Comparison of ENCODE assay signal across 9 cellular contexts in the genomic region with DNA sequence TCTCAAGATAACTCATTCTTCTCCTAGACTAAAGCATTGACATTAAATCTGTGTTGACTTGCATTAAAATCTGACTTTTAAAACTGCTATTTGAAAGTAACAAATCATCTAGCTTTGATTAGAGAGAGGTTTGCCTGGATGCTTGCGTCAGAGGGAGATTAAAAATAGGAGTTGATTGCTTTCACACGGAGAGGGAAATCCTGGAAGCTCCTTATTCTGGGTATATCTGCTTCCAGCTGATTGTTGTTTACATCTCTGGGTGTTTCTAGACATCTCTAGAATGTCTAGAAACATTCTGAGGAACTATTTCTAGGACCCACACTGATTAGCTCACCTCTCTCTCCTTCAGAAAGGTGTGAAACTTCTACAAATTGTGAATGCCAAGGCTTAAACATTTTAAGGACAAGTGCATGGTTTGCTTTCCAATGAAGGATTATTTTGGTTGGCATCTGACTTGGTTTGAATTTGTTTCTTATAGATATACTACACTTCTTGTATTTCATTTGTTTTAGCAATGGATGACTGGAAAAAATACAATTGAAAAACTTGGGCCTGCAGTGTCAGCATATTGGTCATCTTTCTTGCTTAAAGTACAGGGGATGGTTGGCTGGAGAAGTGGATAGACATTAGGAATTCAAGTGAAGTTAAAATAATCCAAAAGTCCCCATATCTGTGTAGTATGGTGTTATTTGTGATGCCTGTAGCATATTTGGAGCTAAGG. TPM values are rescaled to one million over a fixed set of nuclear protein-coding genes. Genes with fewer than 3 reads are reported as not detected.
DNase-seq lines count a peak whose midpoint lies in the region; ATAC-seq and TF ChIP-seq lines count a peak whose summit lies in the region.
"Had no signal": no experiment of that assay in that cellular context is flagged by ENCODE, and none has a peak within 500 bp of the region (broad histone marks: within the 10 kb centered on the region; RNA-seq: fewer than 3 reads in every experiment).

No MANE protein-coding gene starts in this region.

- intact Hi-C loops in colonic mucosa (cut with DNase I): loop anchor here (10.0 kb wide), 1 partner anchor 228 kb away; no protein-coding TSS in a partner anchor
- intact Hi-C loops in naive thymus-derived CD4-positive, alpha-beta T cell (cut with micrococcal nuclease): loop anchor here (5.0 to 10.0 kb wide), 3 partner anchors 105 to 520 kb away; partner anchors contain the start of genes SLC11A2 (in 2 of the 2) and LARP4 (in 1 of the 2)

- peak overlapping the region; percentile 36 to 81 (median 67) for H3K27ac Mint-ChIP-seq in IgD-negative memory B cell
- H3K27ac Mint-ChIP-seq in naive thymus-derived CD4-positive, alpha-beta T cell: peak overlapping the region; percentile 88 to 97 (median 94)

- peaks cover 32 to 44% (median 38%) of the 10 kb centered on the region in 3 donors for H3K4me1 Mint-ChIP-seq in IgD-negative memory B cell
- peaks cover 36 to 58% (median 49%) of the 10 kb centered on the region in 7 donors for H3K4me1 Mint-ChIP-seq in naive thymus-derived CD4-positive, alpha-beta T cell

- H3K27ac ChIP-seq in colonic mucosa: no peak overlapping the region
- H3K27ac ChIP-seq in naive thymus-derived CD4-positive, alpha-beta T cell (ENCODE audit: low read depth, low read length): peak overlapping the region; percentile 93

- no peaks in the 10 kb centered on the region for H3K27me3 Mint-ChIP-seq in IgD-negative memory B cell
- H3K27me3 Mint-ChIP-seq in naive thymus-derived CD4-positive, alpha-beta T cell: no peaks in the 10 kb centered on the region

- H3K9me3 Mint-ChIP-seq in IgD-negative memory B cell: no peaks in the 10 kb centered on the region
- H3K9me3 Mint-ChIP-seq in naive thymus-derived CD4-positive, alpha-beta T cell: no peaks in the 10 kb centered on the region

- DNase-seq in AG04449 (ENCODE audit: low read depth, low spot score): no peak
- no peak for DNase-seq in colonic mucosa
- no peak for DNase-seq in naive thymus-derived CD4-positive, alpha-beta T cell
- no peak for DNase-seq in middle frontal gyrus (ENCODE audit: extremely low spot score, low spot score)
- no peak for DNase-seq in stimulated activated CD4-positive, alpha-beta T cell treated with anti-CD3 and anti-CD28 coated beads, Interleukin-4, amount 100 ng/mL, for 24 hours
- DNase-seq: SHP77 had no signal

- POLR2A ChIA-PET in AG04449 (lab: Yijun Ruan, JAX): no interaction called here
- POLR2A ChIA-PET in naive thymus-derived CD4-positive, alpha-beta T cell (lab: Charles Lee): interaction anchor here (1.4 to 7.6 kb wide), 7 partner anchors 9 to 133 kb away, joined by 4 to 84 read pairs (median 10); no protein-coding TSS in a partner anchor

- peaks cover 4% of the 10 kb centered on the region for H3K36me3 Mint-ChIP-seq in IgD-negative memory B cell
- H3K36me3 Mint-ChIP-seq in naive thymus-derived CD4-positive, alpha-beta T cell: peaks cover 0 to 16% (median 0%) of the 10 kb centered on the region in 5 donors

- H3K4me1 ChIP-seq in colonic mucosa: peaks cover 12% of the 10 kb centered on the region
- H3K4me1 ChIP-seq in naive thymus-derived CD4-positive, alpha-beta T cell (ENCODE audit: control insufficient read depth in 2 of 2, insufficient read depth in 2 of 2, low read length in 2 of 2): peaks cover 33 to 45% of the 10 kb centered on the region in 2 donors

- H3K4me3 ChIP-seq in AG04449 (ENCODE audit: low read depth, low read length) (peak overlapping the region; percentile 6; the same call in 1 of the 2 replicates), colonic mucosa (peak overlapping the region; percentile 71)
- H3K4me3 ChIP-seq in naive thymus-derived CD4-positive, alpha-beta T cell (ENCODE audit: low read length): peak overlapping the region; percentile 17

- H3K4me3 Mint-ChIP-seq in IgD-negative memory B cell: peak overlapping the region; percentile 72 to 99 (median 96)
- peak overlapping the region; percentile 93 to 99 (median 98) for H3K4me3 Mint-ChIP-seq in naive thymus-derived CD4-positive, alpha-beta T cell

- ATAC-seq in naive thymus-derived CD4-positive, alpha-beta T cell: no peak
- ATAC-seq in HG03571 (IDR thresholded peaks at IDR 0.05; ENCODE audit: unreplicated experiment) (no peak), GM21529 (IDR thresholded peaks at IDR 0.05; ENCODE audit: unreplicated experiment) (no peak)

- H3K9ac ChIP-seq in colonic mucosa (ENCODE audit: low read depth in 2 of 2, low read length in 2 of 2): peak overlapping the region in 1 of 2 donors; percentile 14

- H3K9me3 ChIP-seq in colonic mucosa: no peaks in the 10 kb centered on the region
- no peaks in the 10 kb centered on the region for H3K9me3 ChIP-seq in naive thymus-derived CD4-positive, alpha-beta T cell (ENCODE audit: control insufficient read depth in 2 of 3, low read length in 3 of 3)

- H3K36me3 ChIP-seq in colonic mucosa: no peaks in the 10 kb centered on the region
- peaks cover 0 to 7% (median 0%) of the 10 kb centered on the region in 3 experiments for H3K36me3 ChIP-seq in naive thymus-derived CD4-positive, alpha-beta T cell (ENCODE audit: control insufficient read depth in 2 of 3, insufficient read depth in 3 of 3, low read length in 3 of 3)

- CTCF ChIA-PET in AG04449 (lab: Yijun Ruan, JAX): interaction anchor here (1.1 to 8.8 kb wide), 11 partner anchors 9 to 226 kb away, joined by 3 to 215 read pairs (median 14); no protein-coding TSS in a partner anchor
- CTCF ChIA-PET in naive thymus-derived CD4-positive, alpha-beta T cell (lab: Charles Lee): interaction anchor here (0.8 to 5.8 kb wide), 6 partner anchors 26 to 132 kb away, joined by 3 to 60 read pairs (median 4); no protein-coding TSS in a partner anchor

- no peaks in the 10 kb centered on the region for H3K27me3 ChIP-seq in colonic mucosa
- no peaks in the 10 kb centered on the region for H3K27me3 ChIP-seq in naive thymus-derived CD4-positive, alpha-beta T cell (ENCODE audit: control insufficient read depth in 2 of 2, insufficient read depth in 2 of 2, low read length in 2 of 2)

- TF ChIP-seq CTCF in AG04449 (IDR thresholded peaks at IDR 0.05; ENCODE audit: insufficient read depth, low read length, missing control alignments) (no peak), colonic mucosa (IDR thresholded peaks at IDR 0.05) (no peak)

RNA-seq across cellular contexts. Expression of gene DIP2B, which starts 2.1 kb away (rescaled TPM):
- 16.4 TPM for polyA plus RNA-seq in IgD-negative memory B cell
- 10 to 100 TPM; 34.3 to 36.8 TPM for total RNA-seq in colonic mucosa
- total RNA-seq in naive thymus-derived CD4-positive, alpha-beta T cell: 10 to 100 TPM; 34.1 to 41.8 (median 39.9) TPM
- 10 to 100 TPM; 10.0 to 23.5 TPM for polyA plus RNA-seq in naive thymus-derived CD4-positive, alpha-beta T cell

Comparison
In these comparisons a context has a peak if more than half of its experiments do, and no peak if none do; other contexts are left out.
1. H3K4me3 ChIP-seq: peak in every context shown above with its lines; median percentile 71 in colonic mucosa; 17 in naive thymus-derived CD4-positive, alpha-beta T cell; 6 in AG04449.